In genomic region chr16:11583171-11583570, GRCh38 we compare ENCODE assay signal across 9 cellular contexts. TPM values are rescaled to one million over a fixed set of nuclear protein-coding genes. Genes with fewer than 3 reads are reported as not detected.
DNase-seq lines count a peak whose midpoint lies in the region; ATAC-seq, FAIRE-seq and TF ChIP-seq lines count a peak whose summit lies in the region.
"Had no signal": no experiment of that assay in that cellular context is flagged by ENCODE, and none has a peak within 500 bp of the region (broad histone marks: within the 10 kb centered on the region; RNA-seq: fewer than 3 reads in every experiment).

No MANE protein-coding gene starts in this region.

- H3K27me3 ChIP-seq in iPS-18a (ENCODE audit: control insufficient read depth, insufficient read depth, low read length) = peaks cover 8% of the 10 kb centered on the region
- H3K27me3 ChIP-seq in stomach = no peaks in the 10 kb centered on the region
- H3K27me3 ChIP-seq in WERI-Rb-1 (ENCODE audit: insufficient read depth, low read depth, severe bottlenecking) = no peaks in the 10 kb centered on the region

- no peak for TF ChIP-seq EP300 in stomach (IDR thresholded peaks at IDR 0.05)

- peaks cover 24% of the 10 kb centered on the region for H3K36me3 Mint-ChIP-seq in WTC11

- H3K4me1 ChIP-seq in iPS-18a (ENCODE audit: control insufficient read depth, low read depth, low read length) (peaks cover 49% of the 10 kb centered on the region), stomach (peaks cover 57 to 86% (median 72%) of the 10 kb centered on the region in 4 donors)

- H3K4me3 ChIP-seq in iPS-18a (ENCODE audit: low read length) (peak overlapping the region; percentile 18), stomach (peak overlapping the region in 2 of 4 donors; percentile 72 to 89), WERI-Rb-1 (ENCODE audit: low read depth, low read length) (no peak overlapping the region)

- DNase-seq in GM12891 (ENCODE audit: insufficient read length, low spot score) (no peak), WTC11 (ENCODE audit: low spot score) (no peak), stomach (no peak), HTR-8/SVneo (ENCODE audit: insufficient read length, low spot score) (no peak), WERI-Rb-1 (no peak)
- DNase-seq: hippocampal formation, NCI-H82 had no signal

- H3K9me3 Mint-ChIP-seq in WTC11 = peaks cover 6% of the 10 kb centered on the region

- H3K27ac ChIP-seq in iPS-18a (ENCODE audit: low read length) (no peak overlapping the region), stomach (peak overlapping the region; percentile 46 to 100 (median 97)), WERI-Rb-1 (no peak overlapping the region)

- H3K9ac ChIP-seq in iPS-18a (ENCODE audit: low read length) = no peak overlapping the region

- ATAC-seq in WTC11 (no peak), HG02840 (IDR thresholded peaks at IDR 0.05; ENCODE audit: low FRiP score, unreplicated experiment) (no peak)

- CTCF ChIA-PET in WTC11 (lab: Charles Lee) = interaction anchor here (0.6 to 2.3 kb wide), 7 partner anchors 39 to 193 kb away, joined by 3 to 12 read pairs (median 6); no protein-coding TSS in a partner anchor

- WGBS in stomach, 5 donors = 33 to 54% (median 37%) methylated on average over 7 of the region's 7 CpGs

- peaks cover 51% of the 10 kb centered on the region for H3K4me1 Mint-ChIP-seq in WTC11

- H3K36me3 ChIP-seq in iPS-18a (ENCODE audit: control insufficient read depth, low read depth, low read length) (no peaks in the 10 kb centered on the region), stomach (no peaks in the 10 kb centered on the region), WERI-Rb-1 (no peaks in the 10 kb centered on the region)

- peaks cover 87% of the 10 kb centered on the region for H3K27me3 Mint-ChIP-seq in WTC11 (ENCODE audit: low read depth)

- TF ChIP-seq CTCF in WTC11 (IDR thresholded peaks at IDR 0.05) (no peak), stomach (IDR thresholded peaks at IDR 0.05) (no peak), WERI-Rb-1 (IDR thresholded peaks at IDR 0.05; ENCODE audit: low read depth, low read length) (no peak)

- intact Hi-C loops in stomach (cut with DNase I; ENCODE audit: low total_unique reads) = no loop called here

- FAIRE-seq in GM12891 (lab: Jason Lieb, UNC) (peak; percentile 40), HTR-8/SVneo (lab: Jason Lieb, UNC) (no peak)

- no peak overlapping the region for H3K27ac Mint-ChIP-seq in WTC11

- H3K9me3 ChIP-seq in iPS-18a (ENCODE audit: control insufficient read depth, low read depth, low read length) = peaks cover 3% of the 10 kb centered on the region
- no peaks in the 10 kb centered on the region for H3K9me3 ChIP-seq in stomach
- H3K9me3 ChIP-seq in WERI-Rb-1 (ENCODE audit: severe bottlenecking) = no peaks in the 10 kb centered on the region

- POLR2A ChIA-PET in WTC11 (lab: Charles Lee) = interaction anchor here (0.9 to 1.3 kb wide), 2 partner anchors 44 to 53 kb away, joined by 3 to 5 read pairs; no protein-coding TSS in a partner anchor

- H3K4me3 Mint-ChIP-seq in WTC11 = peak overlapping the region; percentile 47; the same call in 1 of the 2 replicates

- TF ChIP-seq POLR2A in GM12891 (IDR thresholded peaks at IDR 0.05; ENCODE audit: low read depth, low read length) = no peak
- no peak for TF ChIP-seq POLR2A in stomach (IDR thresholded peaks at IDR 0.05)

TF ChIP-seq in GM12891, 5 proteins besides CTCF, POLR2A, EP300 and RAD21:
- TF ChIP-seq PAX5 (IDR thresholded peaks at IDR 0.05; ENCODE audit: insufficient read depth, low read length, severe bottlenecking) (no peak), TAF1 (IDR thresholded peaks at IDR 0.05; ENCODE audit: low read depth, low read length) (no peak), SPI1 (IDR thresholded peaks at IDR 0.05; ENCODE audit: low read depth, low read length) (no peak), POLR2AphosphoS5 (IDR thresholded peaks at IDR 0.05; ENCODE audit: low read depth, low read length) (no peak), POU2F2 (IDR thresholded peaks at IDR 0.05; ENCODE audit: low read depth, low read length) (no peak)

TF ChIP-seq in WTC11, 78 proteins besides CTCF, POLR2A, EP300 and RAD21:
- no peak for TF ChIP-seq JUN (CRISPR knock-in tag; IDR thresholded peaks at IDR 0.05)
- no peak for TF ChIP-seq USF1 (CRISPR knock-in tag; IDR thresholded peaks at IDR 0.05)
- no peak for TF ChIP-seq NFE2L1 (CRISPR knock-in tag; IDR thresholded peaks at IDR 0.05)
- no peak for TF ChIP-seq NR2C2 (CRISPR knock-in tag; IDR thresholded peaks at IDR 0.05)
- no peak for TF ChIP-seq ZNF138 (CRISPR knock-in tag; conservative IDR thresholded peaks at IDR 0.05)
- TF ChIP-seq JAZF1 (CRISPR knock-in tag; IDR thresholded peaks at IDR 0.05) = no peak
- TF ChIP-seq ZBTB43 (CRISPR knock-in tag; IDR thresholded peaks at IDR 0.05) = no peak
- TF ChIP-seq ZNF423 (CRISPR knock-in tag; IDR thresholded peaks at IDR 0.05) = no peak
- no peak for TF ChIP-seq MXD4 (CRISPR knock-in tag; IDR thresholded peaks at IDR 0.05; ENCODE audit: borderline replicate concordance)
- no peak for TF ChIP-seq IRF2 (CRISPR knock-in tag; IDR thresholded peaks at IDR 0.05; ENCODE audit: borderline replicate concordance, low read depth)

RNA-seq across cellular contexts. Expression of gene LITAF, which starts 3.5 kb away (rescaled TPM):
- polyA plus RNA-seq in GM12891 (2012; ENCODE audit: low read depth, missing spikeins) = 159 TPM
- total RNA-seq in WTC11 (2021) (72.4 to 77.7 TPM (median 73.0 TPM) in 3 replicates), stomach (100 to 1,000 TPM in 1 of 5 donors, 10 to 100 TPM in 3, 1 to 10 TPM in 1; 9.8 to 211 (median 46.6) TPM)
- polyA plus RNA-seq in stomach = 100 to 1,000 TPM in 2 of 3 donors, 10 to 100 TPM in 1; 43.7 to 124 (median 118) TPM

Comparison
In these comparisons a context has a peak if more than half of its experiments do, and no peak if none do; other contexts are left out.
1. H3K27ac ChIP-seq: peak in stomach (5 of 5); none in iPS-18a (single experiment) and WERI-Rb-1 (single experiment).